23 cellular contexts compared by ENCODE assay signal in genomic region chr14:99592933-99593753, GRCh38. TPM values are rescaled to one million over a fixed set of nuclear protein-coding genes. Genes with fewer than 3 reads are reported as not detected.
DNase-seq lines count a peak whose midpoint lies in the region; ATAC-seq, FAIRE-seq and TF ChIP-seq lines count a peak whose summit lies in the region.
"Had no signal": no experiment of that assay in that cellular context is flagged by ENCODE, and none has a peak within 500 bp of the region (broad histone marks: within the 10 kb centered on the region; RNA-seq: fewer than 3 reads in every experiment).

No MANE protein-coding gene starts in this region.

- H3K4me1 ChIP-seq in left lung = peaks cover 12 to 73% of the 10 kb centered on the region in 2 donors
- peaks cover 36% of the 10 kb centered on the region for H3K4me1 ChIP-seq in rectal smooth muscle tissue (ENCODE audit: control insufficient read depth, insufficient read depth, low read length)

- no peaks in the 10 kb centered on the region for H3K27me3 Mint-ChIP-seq in activated T-cell treated with anti-CD3 and anti-CD28 coated beads, Interleukin-2, amount 50 U/mL, for 24 hours
- H3K27me3 Mint-ChIP-seq: activated naive CD8-positive, alpha-beta T cell treated with anti-CD3 and anti-CD28 coated beads, Interleukin-2, amount 10 ng/mL, durations not matched to agents 7 days and 5 days; T-helper 17 cell had no signal

- no peak overlapping the region for H3K27ac Mint-ChIP-seq in activated T-cell treated with anti-CD3 and anti-CD28 coated beads, Interleukin-2, amount 50 U/mL, for 24 hours
- H3K27ac Mint-ChIP-seq: CD4-positive, CD25-positive, alpha-beta regulatory T cell had no signal

- no peak overlapping the region for H3K9ac ChIP-seq in rectal smooth muscle tissue (ENCODE audit: low read length)
- H3K9ac ChIP-seq: GM23248 had no signal

- intact Hi-C loops in left lung (cut with DNase I) = no loop called here

- no peaks in the 10 kb centered on the region for H3K36me3 Mint-ChIP-seq in activated T-cell treated with anti-CD3 and anti-CD28 coated beads, Interleukin-2, amount 50 U/mL, for 24 hours (ENCODE audit: low read depth)
- H3K36me3 Mint-ChIP-seq: activated naive CD8-positive, alpha-beta T cell treated with anti-CD3 and anti-CD28 coated beads, Interleukin-2, amount 10 ng/mL, durations not matched to agents 7 days and 5 days; CD4-positive, CD25-positive, alpha-beta regulatory T cell had no signal

- peak overlapping the region; percentile 30 to 69 for H3K27ac ChIP-seq in left lung
- H3K27ac ChIP-seq in rectal smooth muscle tissue (ENCODE audit: low read depth, low read length) = peak overlapping the region; percentile 48
- H3K27ac ChIP-seq: GM23248, thoracic aorta had no signal

- H3K9me3 ChIP-seq in left lung = no peaks in the 10 kb centered on the region
- H3K9me3 ChIP-seq: A549, breast epithelium, thoracic aorta had no signal

- no peak for TF ChIP-seq CTCF in left lung (IDR thresholded peaks at IDR 0.05)

- no peaks in the 10 kb centered on the region for H3K36me3 ChIP-seq in left lung
- H3K36me3 ChIP-seq in rectal smooth muscle tissue (ENCODE audit: control insufficient read depth, insufficient read depth, low read length) = no peaks in the 10 kb centered on the region
- H3K36me3 ChIP-seq: breast epithelium, thoracic aorta had no signal

- FAIRE-seq in GM12891 (lab: Jason Lieb, UNC) = no peak
- FAIRE-seq: A549, HTR-8/SVneo, islet of Langerhans had no signal

- no peak overlapping the region for H3K4me3 Mint-ChIP-seq in activated T-cell treated with anti-CD3 and anti-CD28 coated beads, Interleukin-2, amount 50 U/mL, for 24 hours
- H3K4me3 Mint-ChIP-seq: activated naive CD8-positive, alpha-beta T cell treated with anti-CD3 and anti-CD28 coated beads, Interleukin-2, amount 10 ng/mL, durations not matched to agents 7 days and 5 days; T-helper 17 cell had no signal

- DNase-seq in Ammon's horn (ENCODE audit: low spot score) (peak; percentile 46), anterior cingulate cortex (lab: John Stamatoyannopoulos, UW) (peak in 39 of 58 donors; percentile 17 to 77 (median 49)), left lung (peak in 1 of 2 donors; percentile 78), SIG-M5 treated with dmso at 0.1 percent for 504 hours (lab: John Stamatoyannopoulos, UW; ENCODE audit: unreplicated experiment) (no peak), GM12891 (ENCODE audit: insufficient read length, low spot score) (no peak)
- no peak for DNase-seq in activated T-cell treated with anti-CD3 and anti-CD28 coated beads, Interleukin-2, amount 50 U/mL, for 24 hours
- DNase-seq: activated CD8-positive, alpha-beta memory T cell treated with anti-CD3 and anti-CD28 coated beads for 24 hours; activated naive CD8-positive, alpha-beta T cell treated with anti-CD3 and anti-CD28 coated beads, Interleukin-2, amount 10 ng/mL, durations not matched to agents 7 days and 5 days; CD4-positive, CD25-positive, alpha-beta regulatory T cell; effector CD4-positive, alpha-beta T cell; GM23248; NCI-H524 treated with DMSO at 0.1 percent for 48 hours; SHP77; stimulated activated CD8-positive, alpha-beta memory T cell treated with anti-CD3 and anti-CD28 coated beads, Interleukin-4, amount 100 ng/mL, for 48 hours; T-helper 17 cell had no signal

- no peak for ATAC-seq in left lung
- no peak for ATAC-seq in SK-N-SH treated with all-trans-retinoic acid at 6 μM for 48 hours
- ATAC-seq: A549, T-helper 17 cell had no signal

- no peaks in the 10 kb centered on the region for H3K27me3 ChIP-seq in left lung
- H3K27me3 ChIP-seq in rectal smooth muscle tissue (ENCODE audit: control insufficient read depth, insufficient read depth, low read length) = no peaks in the 10 kb centered on the region
- H3K27me3 ChIP-seq: breast epithelium had no signal

- no peaks in the 10 kb centered on the region for H3K9me3 Mint-ChIP-seq in activated T-cell treated with anti-CD3 and anti-CD28 coated beads, Interleukin-2, amount 50 U/mL, for 24 hours
- H3K9me3 Mint-ChIP-seq: activated naive CD8-positive, alpha-beta T cell treated with anti-CD3 and anti-CD28 coated beads, Interleukin-2, amount 10 ng/mL, durations not matched to agents 7 days and 5 days; CD4-positive, CD25-positive, alpha-beta regulatory T cell had no signal

- H3K4me1 Mint-ChIP-seq in activated T-cell treated with anti-CD3 and anti-CD28 coated beads, Interleukin-2, amount 50 U/mL, for 24 hours (ENCODE audit: low read depth) = peaks cover 21% of the 10 kb centered on the region

- H3K4me3 ChIP-seq in left lung = no peak overlapping the region
- no peak overlapping the region for H3K4me3 ChIP-seq in rectal smooth muscle tissue (ENCODE audit: low read length)
- H3K4me3 ChIP-seq: A549, breast epithelium, GM23248, smooth muscle cell, thoracic aorta had no signal

- no peak for TF ChIP-seq POLR2A in GM12891 (IDR thresholded peaks at IDR 0.05; ENCODE audit: low read depth, low read length)

TF ChIP-seq in SK-N-SH treated with all-trans-retinoic acid at 6 μM for 48 hours, 23 proteins besides CTCF, POLR2A, EP300 and RAD21 (continues in another document):
- TF ChIP-seq CSDC2 (CRISPR knock-in tag; IDR thresholded peaks at IDR 0.05) (no peak), ARNTL (CRISPR knock-in tag; IDR thresholded peaks at IDR 0.05; ENCODE audit: borderline replicate concordance, low read depth) (no peak), ZFP3 (CRISPR knock-in tag; IDR thresholded peaks at IDR 0.05) (no peak), ZC3H10 (CRISPR knock-in tag; IDR thresholded peaks at IDR 0.05) (no peak), PPARA (CRISPR knock-in tag; IDR thresholded peaks at IDR 0.05; ENCODE audit: borderline replicate concordance) (no peak), ZNF8 (CRISPR knock-in tag; IDR thresholded peaks at IDR 0.05) (no peak)
- TF ChIP-seq, protein P1, sequence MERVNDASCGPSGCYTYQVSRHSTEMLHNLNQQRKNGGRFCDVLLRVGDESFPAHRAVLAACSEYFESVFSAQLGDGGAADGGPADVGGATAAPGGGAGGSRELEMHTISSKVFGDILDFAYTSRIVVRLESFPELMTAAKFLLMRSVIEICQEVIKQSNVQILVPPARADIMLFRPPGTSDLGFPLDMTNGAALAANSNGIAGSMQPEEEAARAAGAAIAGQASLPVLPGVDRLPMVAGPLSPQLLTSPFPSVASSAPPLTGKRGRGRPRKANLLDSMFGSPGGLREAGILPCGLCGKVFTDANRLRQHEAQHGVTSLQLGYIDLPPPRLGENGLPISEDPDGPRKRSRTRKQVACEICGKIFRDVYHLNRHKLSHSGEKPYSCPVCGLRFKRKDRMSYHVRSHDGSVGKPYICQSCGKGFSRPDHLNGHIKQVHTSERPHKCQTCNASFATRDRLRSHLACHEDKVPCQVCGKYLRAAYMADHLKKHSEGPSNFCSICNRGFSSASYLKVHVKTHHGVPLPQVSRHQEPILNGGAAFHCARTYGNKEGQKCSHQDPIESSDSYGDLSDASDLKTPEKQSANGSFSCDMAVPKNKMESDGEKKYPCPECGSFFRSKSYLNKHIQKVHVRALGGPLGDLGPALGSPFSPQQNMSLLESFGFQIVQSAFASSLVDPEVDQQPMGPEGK (CRISPR knock-in tag; IDR thresholded peaks at IDR 0.05; ENCODE audit: borderline replicate concordance) = no peak

TF ChIP-seq in GM12891, 5 proteins besides CTCF, POLR2A, EP300 and RAD21:
- TF ChIP-seq PAX5 (IDR thresholded peaks at IDR 0.05; ENCODE audit: insufficient read depth, low read length, severe bottlenecking) = no peak
- no peak for TF ChIP-seq SPI1 (IDR thresholded peaks at IDR 0.05; ENCODE audit: low read depth, low read length)
- no peak for TF ChIP-seq TAF1 (IDR thresholded peaks at IDR 0.05; ENCODE audit: low read depth, low read length)
- TF ChIP-seq POLR2AphosphoS5 (IDR thresholded peaks at IDR 0.05; ENCODE audit: low read depth, low read length) = no peak

RNA-seq across cellular contexts. Expression of gene CCDC85C, which starts 10.9 kb away (rescaled TPM):
- total RNA-seq in left lung = 10 to 100 TPM; 16.4 to 19.0 TPM
- polyA plus RNA-seq in GM12891 (2012; ENCODE audit: low read depth, missing spikeins) = 0.82 TPM

RNA-seq across cellular contexts. Expression of gene HHIPL1, which starts 51.8 kb away (rescaled TPM):
- total RNA-seq in left lung = 1 to 10 TPM; 2.5 to 2.9 TPM
- polyA plus RNA-seq in GM12891 (2012; ENCODE audit: low read depth, missing spikeins) = not detected
- total RNA-seq: CD4-positive, CD25-positive, alpha-beta regulatory T cell had no signal

Comparison
In these comparisons a context has a peak if more than half of its experiments do, and no peak if none do; other contexts are left out.
1. DNase-seq: peak in Ammon's horn (single experiment) and anterior cingulate cortex (39 of 58); none in activated T-cell treated with anti-CD3 and anti-CD28 coated beads, Interleukin-2, amount 50 U/mL, for 24 hours (single experiment), SIG-M5 treated with dmso at 0.1 percent for 504 hours (single experiment) and GM12891 (single experiment).